In genomic region chr12:118372541-118373495, GRCh38 we compare ENCODE assay signal across 8 cellular contexts. TPM values are rescaled to one million over a fixed set of nuclear protein-coding genes. Genes with fewer than 3 reads are reported as not detected.
DNase-seq lines count a peak whose midpoint lies in the region; ATAC-seq and TF ChIP-seq lines count a peak whose summit lies in the region.

Gene TAOK3, minus strand, starts transcription at chr12:118372907. Its CDS starts 117,340 bp downstream, at chr12:118255567.

- H3K4me3 ChIP-seq in left lung: peak within 1 kb of the TSS; percentile 82 to 90

- no peaks in the 10 kb centered on the region for H3K9me3 ChIP-seq in left lung

- H3K9me3 Mint-ChIP-seq in dendritic cell treated with granulocyte-macrophage colony-stimulating factor and Interleukin-4, amounts not matched to agents 40 ng/mL and 50 ng/mL, for 4 days: no peaks in the 10 kb centered on the region

- peaks cover 47% of the 10 kb centered on the region for H3K4me1 Mint-ChIP-seq in dendritic cell treated with granulocyte-macrophage colony-stimulating factor and Interleukin-4, amounts not matched to agents 40 ng/mL and 50 ng/mL, for 4 days (ENCODE audit: low read depth)

- H3K4me3 Mint-ChIP-seq in dendritic cell treated with granulocyte-macrophage colony-stimulating factor and Interleukin-4, amounts not matched to agents 40 ng/mL and 50 ng/mL, for 4 days: peak within 1 kb of the TSS; percentile 100

- peaks cover 4 to 62% of the 10 kb centered on the region in 2 donors for H3K4me1 ChIP-seq in left lung

- no peaks in the 10 kb centered on the region for H3K27me3 ChIP-seq in left lung

- intact Hi-C loops in dendritic cell treated with granulocyte-macrophage colony-stimulating factor and Interleukin-4, amounts not matched to agents 40 ng/mL and 50 ng/mL, for 4 days (cut with micrococcal nuclease): loop anchor here (1.0 kb wide), 1 partner anchor 16 kb away; no protein-coding TSS in a partner anchor
- intact Hi-C loops in left lung (cut with DNase I): no loop called here

- no peak for TF ChIP-seq CTCF in left lung (IDR thresholded peaks at IDR 0.05)

- H3K27ac ChIP-seq in left lung: peak within 1 kb of the TSS; percentile 86 to 94

- DNase-seq in C1 segment of cervical spinal cord (lab: John Stamatoyannopoulos, UW) (peak; percentile 78 to 99 (median 98)), NCI-H748 treated with DMSO at 0.1 percent for 48 hours (lab: John Stamatoyannopoulos, UW) (peak; percentile 97), left lung (peak; percentile 98 to 99)
- peak; percentile 92 to 96 for DNase-seq in activated CD4-positive, alpha-beta T cell treated with anti-CD3 and anti-CD28 coated beads, Interleukin-2, amount 50 U/mL, for 24 hours (ENCODE audit: low read depth in 1 of 2, low spot score in 1 of 2)
- DNase-seq in stimulated activated CD4-positive, alpha-beta T cell treated with anti-CD3 and anti-CD28 coated beads, Interleukin-2, amount 100 ng/mL, for 48 hours: peak; percentile 91 to 94

- H3K36me3 Mint-ChIP-seq in dendritic cell treated with granulocyte-macrophage colony-stimulating factor and Interleukin-4, amounts not matched to agents 40 ng/mL and 50 ng/mL, for 4 days (ENCODE audit: low read depth): peaks cover 32% of the 10 kb centered on the region

- ATAC-seq in GM19372 (IDR thresholded peaks at IDR 0.05; ENCODE audit: low read depth, unreplicated experiment): peak; percentile 72
- ATAC-seq in HG03558 (IDR thresholded peaks at IDR 0.05; ENCODE audit: extremely low read depth, unreplicated experiment): peak; percentile 41
- ATAC-seq in left lung: peak; percentile 94

- H3K27ac Mint-ChIP-seq in dendritic cell treated with granulocyte-macrophage colony-stimulating factor and Interleukin-4, amounts not matched to agents 40 ng/mL and 50 ng/mL, for 4 days: peak within 1 kb of the TSS; percentile 98

- no peaks in the 10 kb centered on the region for H3K27me3 Mint-ChIP-seq in dendritic cell treated with granulocyte-macrophage colony-stimulating factor and Interleukin-4, amounts not matched to agents 40 ng/mL and 50 ng/mL, for 4 days

- H3K36me3 ChIP-seq in left lung: no peaks in the 10 kb centered on the region

RNA-seq across cellular contexts. Expression of gene TAOK3, which starts in this region (rescaled TPM):
- total RNA-seq in left lung: 10 to 100 TPM; 39.5 to 52.0 TPM

Comparison
In these comparisons a context has a peak if more than half of its experiments do, and no peak if none do; other contexts are left out.
1. Peak in every context shown above with its lines: DNase-seq, ATAC-seq, H3K4me3 ChIP-seq and H3K27ac ChIP-seq.
2. ATAC-seq: peak in every context shown above with its lines; median percentile 94 in left lung; 72 in GM19372; 41 in HG03558.